ENCODE assay signal across 1 cellular context in genomic region chr2:71720283-71720560, GRCh38.
TF ChIP-seq lines count a peak whose summit lies in the region.

No MANE protein-coding gene starts in this region.

TF ChIP-seq in HepG2, 621 proteins besides CTCF, POLR2A, EP300 and RAD21 (continued from another document):
- TF ChIP-seq ZNF597 (CRISPR knock-in tag; IDR thresholded peaks at IDR 0.05) = no peak
- no peak for TF ChIP-seq ZFP1 (CRISPR knock-in tag; IDR thresholded peaks at IDR 0.05)
- TF ChIP-seq ZNF160 (CRISPR knock-in tag; IDR thresholded peaks at IDR 0.05) = no peak
- no peak for TF ChIP-seq CREB3 (CRISPR knock-in tag; IDR thresholded peaks at IDR 0.05)
- TF ChIP-seq TEAD3 (CRISPR knock-in tag; optimal IDR thresholded peaks at IDR 0.05; ENCODE audit: borderline replicate concordance) = no peak
- no peak for TF ChIP-seq ZNF292 (CRISPR knock-in tag; IDR thresholded peaks at IDR 0.05; ENCODE audit: borderline replicate concordance, low read depth)
- no peak for TF ChIP-seq ZBTB42 (CRISPR knock-in tag; IDR thresholded peaks at IDR 0.05)
- no peak for TF ChIP-seq HMG20B (CRISPR knock-in tag; conservative IDR thresholded peaks at IDR 0.05)
- no peak for TF ChIP-seq THAP8 (CRISPR knock-in tag; IDR thresholded peaks at IDR 0.05; ENCODE audit: borderline replicate concordance)
- no peak for TF ChIP-seq SNAPC2 (CRISPR knock-in tag; IDR thresholded peaks at IDR 0.05)
- no peak for TF ChIP-seq ZNF235 (CRISPR knock-in tag; IDR thresholded peaks at IDR 0.05; ENCODE audit: borderline replicate concordance)
- no peak for TF ChIP-seq DMTF1 (CRISPR knock-in tag; IDR thresholded peaks at IDR 0.05)
- no peak for TF ChIP-seq ZNF615 (CRISPR knock-in tag; IDR thresholded peaks at IDR 0.05; ENCODE audit: borderline replicate concordance)
